11 cellular contexts compared by ENCODE assay signal in genomic region chr2:7450188-7451156, GRCh38.
DNase-seq lines count a peak whose midpoint lies in the region; ATAC-seq and TF ChIP-seq lines count a peak whose summit lies in the region.
"Had no signal": no experiment of that assay in that cellular context is flagged by ENCODE, and none has a peak within 500 bp of the region (broad histone marks: within the 10 kb centered on the region; RNA-seq: fewer than 3 reads in every experiment).

No MANE protein-coding gene starts in this region.

- DNase-seq in activated CD4-positive, CD25-positive, alpha-beta regulatory T cell treated with anti-CD3 and anti-CD28 coated beads, Interleukin-2, amount 50 U/mL, for 72 hours: no peak
- DNase-seq in activated T-cell treated with anti-CD3 and anti-CD28 coated beads, Interleukin-2, amount 50 U/mL, for 4 hours: peak; percentile 50
- DNase-seq in glutamatergic neuron (peak; percentile 29), NCI-H345 treated with DMSO at 0.1 percent for 48 hours (lab: John Stamatoyannopoulos, UW; ENCODE audit: unreplicated experiment) (no peak), NCI-H446 (lab: John Stamatoyannopoulos, UW) (no peak)
- DNase-seq in stimulated activated naive CD8-positive, alpha-beta T cell treated with anti-CD3 and anti-CD28 coated beads, Interleukin-15, Interleukin-2, amounts not matched to agents 100 U/mL and 50 U/mL, for 24 hours: peak; percentile 63
- DNase-seq: mesenchymal stem cell, MM.1S, PC-3 had no signal

- ATAC-seq in activated CD4-positive, CD25-positive, alpha-beta regulatory T cell treated with anti-CD3 and anti-CD28 coated beads, Interleukin-2, amount 50 U/mL, for 24 hours: peak; percentile 53 to 71
- ATAC-seq in activated T-cell treated with anti-CD3 and anti-CD28 coated beads, Interleukin-2, amount 50 U/mL, for 4 hours: peak; percentile 85 to 90
- ATAC-seq in stimulated activated naive CD8-positive, alpha-beta T cell treated with anti-CD3 and anti-CD28 coated beads, Interleukin-15, Interleukin-2, amounts not matched to agents 100 U/mL and 50 U/mL, for 24 hours: peak; percentile 79
- no peak for ATAC-seq in HG03457 (IDR thresholded peaks at IDR 0.05; ENCODE audit: unreplicated experiment)
- ATAC-seq: PC-3 had no signal

- no peaks in the 10 kb centered on the region for H3K27me3 Mint-ChIP-seq in activated T-cell treated with anti-CD3 and anti-CD28 coated beads, Interleukin-2, amount 50 U/mL, for 4 hours (ENCODE audit: low read depth)
- H3K27me3 Mint-ChIP-seq in glutamatergic neuron (ENCODE audit: unreplicated experiment): peaks cover 3% of the 10 kb centered on the region

- H3K36me3 Mint-ChIP-seq in activated T-cell treated with anti-CD3 and anti-CD28 coated beads, Interleukin-2, amount 50 U/mL, for 4 hours (ENCODE audit: insufficient read depth): no peaks in the 10 kb centered on the region
- no peaks in the 10 kb centered on the region for H3K36me3 Mint-ChIP-seq in glutamatergic neuron (ENCODE audit: unreplicated experiment)

- peaks cover 66% of the 10 kb centered on the region for H3K4me1 Mint-ChIP-seq in activated T-cell treated with anti-CD3 and anti-CD28 coated beads, Interleukin-2, amount 50 U/mL, for 4 hours (ENCODE audit: low read depth)
- peaks cover 10% of the 10 kb centered on the region for H3K4me1 Mint-ChIP-seq in glutamatergic neuron (ENCODE audit: low read depth, unreplicated experiment)

- H3K27ac Mint-ChIP-seq in glutamatergic neuron (ENCODE audit: unreplicated experiment): peak overlapping the region; percentile 31

- no peak for TF ChIP-seq CTCF in glutamatergic neuron (IDR thresholded peaks at IDR 0.05; ENCODE audit: partially characterized antibody, unreplicated experiment)

- H3K4me3 Mint-ChIP-seq in activated T-cell treated with anti-CD3 and anti-CD28 coated beads, Interleukin-2, amount 50 U/mL, for 4 hours: peak overlapping the region; percentile 38
- no peak overlapping the region for H3K4me3 Mint-ChIP-seq in glutamatergic neuron (ENCODE audit: unreplicated experiment)

- H3K9me3 Mint-ChIP-seq in activated T-cell treated with anti-CD3 and anti-CD28 coated beads, Interleukin-2, amount 50 U/mL, for 4 hours: no peaks in the 10 kb centered on the region
- H3K9me3 Mint-ChIP-seq in glutamatergic neuron (ENCODE audit: unreplicated experiment): peaks cover 2% of the 10 kb centered on the region

Comparison
In these comparisons a context has a peak if more than half of its experiments do, and no peak if none do; other contexts are left out.
1. DNase-seq: peak in activated T-cell treated with anti-CD3 and anti-CD28 coated beads, Interleukin-2, amount 50 U/mL, for 4 hours (single experiment), glutamatergic neuron (single experiment) and stimulated activated naive CD8-positive, alpha-beta T cell treated with anti-CD3 and anti-CD28 coated beads, Interleukin-15, Interleukin-2, amounts not matched to agents 100 U/mL and 50 U/mL, for 24 hours (single experiment); none in activated CD4-positive, CD25-positive, alpha-beta regulatory T cell treated with anti-CD3 and anti-CD28 coated beads, Interleukin-2, amount 50 U/mL, for 72 hours (single experiment), NCI-H345 treated with DMSO at 0.1 percent for 48 hours (single experiment) and NCI-H446 (0 of 2).